Comparison of ENCODE assay signal across 15 cellular contexts in the genomic region with DNA sequence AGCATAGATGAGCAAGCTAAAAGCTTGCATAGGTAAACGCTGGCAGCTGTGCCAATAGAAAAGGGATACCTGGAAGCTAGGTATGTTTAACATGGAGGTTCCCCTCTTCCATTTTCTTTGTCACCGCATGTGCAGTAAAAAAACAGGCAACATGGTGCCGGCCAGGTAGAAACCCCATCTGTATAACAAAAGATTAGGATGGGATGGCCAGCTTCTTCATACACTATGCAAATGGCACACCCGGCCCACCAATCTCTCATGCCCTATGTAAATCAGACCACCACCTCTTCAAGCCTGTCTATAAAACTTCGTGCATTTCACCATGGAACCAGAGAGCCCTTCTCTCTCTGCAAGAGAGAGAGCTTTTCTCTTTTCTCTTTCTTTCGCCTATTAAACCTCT.
"Had no signal": no experiment of that assay in that cellular context is flagged by ENCODE, and none has a peak within 500 bp of the region (broad histone marks: within the 10 kb centered on the region; RNA-seq: fewer than 3 reads in every experiment).

No MANE protein-coding gene starts in this region.

- H3K27me3 ChIP-seq: body of pancreas, dorsolateral prefrontal cortex, hepatocyte, thyroid gland had no signal

- H3K9me3 ChIP-seq: body of pancreas, thyroid gland had no signal

- H3K36me3 ChIP-seq: thyroid gland had no signal

- H3K4me1 ChIP-seq: body of pancreas had no signal

- H3K4me3 ChIP-seq: body of pancreas, dorsolateral prefrontal cortex, hepatocyte, thyroid gland had no signal

- DNase-seq: activated CD4-positive, alpha-beta T cell treated with anti-CD3 and anti-CD28 coated beads, Interleukin-2, amount 50 U/mL, for 1 hour; activated CD4-positive, CD25-positive, alpha-beta regulatory T cell treated with anti-CD3 and anti-CD28 coated beads, Interleukin-2, amount 50 U/mL, for 72 hours; activated CD8-positive, alpha-beta memory T cell treated with anti-CD3 and anti-CD28 coated beads, Interleukin-2, amount 50 U/mL, for 4 hours; activated naive CD4-positive, alpha-beta T cell treated with anti-CD3 and anti-CD28 coated beads for 36 hours; activated T-cell treated with anti-CD3 and anti-CD28 coated beads, Interleukin-2, amount 50 U/mL, for 4 hours; body of pancreas; dorsolateral prefrontal cortex; kidney glomerular epithelial cell; left ventricle myocardium superior; nephron progenitor cell; occipital lobe; stimulated activated CD8-positive, alpha-beta memory T cell treated with anti-CD3 and anti-CD28 coated beads, Interleukin-4, amount 100 ng/mL, for 48 hours; stimulated activated naive CD4-positive, alpha-beta T cell; thyroid gland had no signal

- H3K27ac ChIP-seq: body of pancreas, hepatocyte had no signal
